ENCODE assay signal across 27 cellular contexts in the genomic region with DNA sequence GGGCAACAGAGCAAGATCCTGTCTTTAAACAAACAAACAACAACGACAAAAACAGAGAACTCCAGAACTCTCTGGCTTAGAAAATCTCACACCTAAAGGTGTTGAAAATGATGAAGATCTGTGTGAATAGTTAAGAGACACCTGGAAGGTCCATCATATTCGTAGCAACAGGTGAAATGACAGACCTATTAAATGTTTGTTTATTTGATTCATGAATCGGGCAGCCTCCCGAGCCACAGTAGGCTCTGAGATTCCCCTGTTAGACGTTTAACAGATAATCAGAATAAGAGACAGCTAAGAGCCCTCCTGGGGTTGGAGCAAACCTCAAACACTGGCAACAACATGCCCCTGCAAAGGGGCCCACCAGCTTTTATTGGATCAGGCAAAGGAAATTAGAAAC.
"Had no signal": no experiment of that assay in that cellular context is flagged by ENCODE, and none has a peak within 500 bp of the region (broad histone marks: within the 10 kb centered on the region; RNA-seq: fewer than 3 reads in every experiment).

No MANE protein-coding gene starts in this region.

- H3K36me3 ChIP-seq: esophagus muscularis mucosa had no signal

- H3K27me3 Mint-ChIP-seq: activated CD4-positive, alpha-beta memory T cell treated with anti-CD3 and anti-CD28 coated beads for 36 hours; activated CD4-positive, alpha-beta T cell treated with anti-CD3 and anti-CD28 coated beads for 36 hours; activated CD4-positive, alpha-beta T cell treated with anti-CD3 and anti-CD28 coated beads, Interleukin-2, amount 10 ng/mL, durations not matched to agents 24 days and 14 days; activated CD8-positive, alpha-beta memory T cell treated with anti-CD3 and anti-CD28 coated beads, Interleukin-2, amount 10 ng/mL, durations not matched to agents 7 days and 5 days; activated naive CD8-positive, alpha-beta T cell; effector memory CD8-positive, alpha-beta T cell had no signal

- DNase-seq: activated CD4-positive, alpha-beta memory T cell treated with anti-CD3 and anti-CD28 coated beads for 36 hours; activated CD4-positive, alpha-beta T cell treated with anti-CD3 and anti-CD28 coated beads for 36 hours; activated CD4-positive, alpha-beta T cell treated with anti-CD3 and anti-CD28 coated beads, Interleukin-2, amount 10 ng/mL, durations not matched to agents 24 days and 14 days; activated CD4-positive, CD25-positive, alpha-beta regulatory T cell; activated CD4-positive, CD25-positive, alpha-beta regulatory T cell treated with anti-CD3 and anti-CD28 coated beads, Interleukin-2, amount 50 U/mL, for 72 hours; activated CD8-positive, alpha-beta memory T cell treated with anti-CD3 and anti-CD28 coated beads, Interleukin-2, amount 10 ng/mL, durations not matched to agents 7 days and 5 days; activated CD8-positive, alpha-beta memory T cell treated with anti-CD3 and anti-CD28 coated beads, Interleukin-2, amount 50 U/mL, for 4 hours; activated CD8-positive, alpha-beta T cell treated with anti-CD3 and anti-CD28 coated beads, Interleukin-2, amount 10 ng/mL, durations not matched to agents 7 days and 5 days; activated effector memory CD4-positive, alpha-beta T cell treated with anti-CD3 and anti-CD28 coated beads, Interleukin-2, amount 50 U/mL, for 16 hours; activated naive CD4-positive, alpha-beta T cell treated with anti-CD3 and anti-CD28 coated beads for 36 hours; activated T-cell treated with anti-CD3 and anti-CD28 coated beads, Interleukin-2, amount 50 U/mL, for 1 hour; activated T-cell treated with anti-CD3 and anti-CD28 coated beads, Interleukin-2, amount 50 U/mL, for 48 hours; amniotic stem cell; anterior cingulate cortex; caudate nucleus; cortex of kidney; dermis blood vessel endothelial cell; effector CD4-positive, alpha-beta T cell; effector memory CD8-positive, alpha-beta T cell; erythroblast; foreskin keratinocyte; head of caudate nucleus; T-helper 2 cell had no signal

- H3K9me3 ChIP-seq: esophagus muscularis mucosa had no signal

- H3K4me1 Mint-ChIP-seq: activated CD4-positive, alpha-beta T cell treated with anti-CD3 and anti-CD28 coated beads for 36 hours; activated CD4-positive, alpha-beta T cell treated with anti-CD3 and anti-CD28 coated beads, Interleukin-2, amount 10 ng/mL, durations not matched to agents 24 days and 14 days; activated CD8-positive, alpha-beta memory T cell treated with anti-CD3 and anti-CD28 coated beads, Interleukin-2, amount 10 ng/mL, durations not matched to agents 7 days and 5 days had no signal

- H3K4me3 ChIP-seq: esophagus muscularis mucosa had no signal

- H3K27ac ChIP-seq: esophagus muscularis mucosa, foreskin keratinocyte had no signal

- H3K9me3 Mint-ChIP-seq: activated CD4-positive, alpha-beta memory T cell treated with anti-CD3 and anti-CD28 coated beads for 36 hours; activated naive CD4-positive, alpha-beta T cell treated with anti-CD3 and anti-CD28 coated beads for 36 hours; activated T-helper 1 cell treated with anti-CD3 and anti-CD28 coated beads, Interleukin-12 subunit alpha, Interleukin-12 subunit beta, Interleukin-2, Interleukin-4 antibody, amounts not matched to agents 30 ng/mL and 10 ng/mL and 1 ng/mL, durations not matched to agents 14 hours and 24 hours and 36 hours; activated T-helper 2 cell treated with anti-CD3 and anti-CD28 coated beads, Interferon-gamma antibody, Interleukin-2, Interleukin-4, amounts not matched to agents 10 μg/mL and 5 μg/mL and 100 μg/mL, durations not matched to agents 14 hours and 24 hours and 36 hours; effector memory CD8-positive, alpha-beta T cell had no signal

- ATAC-seq: activated CD4-positive, alpha-beta T cell treated with anti-CD3 and anti-CD28 coated beads for 36 hours; activated CD8-positive, alpha-beta memory T cell treated with anti-CD3 and anti-CD28 coated beads, Interleukin-2, amount 10 ng/mL, durations not matched to agents 7 days and 5 days; activated CD8-positive, alpha-beta T cell treated with anti-CD3 and anti-CD28 coated beads, Interleukin-2, amount 10 ng/mL, durations not matched to agents 7 days and 5 days; effector memory CD8-positive, alpha-beta T cell; foreskin keratinocyte had no signal

- H3K27me3 ChIP-seq: esophagus muscularis mucosa, foreskin keratinocyte had no signal

- H3K4me3 Mint-ChIP-seq: activated CD4-positive, alpha-beta memory T cell treated with anti-CD3 and anti-CD28 coated beads for 36 hours; activated CD4-positive, alpha-beta T cell treated with anti-CD3 and anti-CD28 coated beads for 36 hours; activated CD4-positive, alpha-beta T cell treated with anti-CD3 and anti-CD28 coated beads, Interleukin-2, amount 10 ng/mL, durations not matched to agents 24 days and 14 days; activated CD8-positive, alpha-beta memory T cell treated with anti-CD3 and anti-CD28 coated beads, Interleukin-2, amount 10 ng/mL, durations not matched to agents 7 days and 5 days; activated CD8-positive, alpha-beta T cell treated with anti-CD3 and anti-CD28 coated beads, Interleukin-2, amount 10 ng/mL, durations not matched to agents 7 days and 5 days; activated naive CD4-positive, alpha-beta T cell treated with anti-CD3 and anti-CD28 coated beads for 36 hours; activated naive CD8-positive, alpha-beta T cell; activated T-helper 1 cell treated with anti-CD3 and anti-CD28 coated beads, Interleukin-12 subunit alpha, Interleukin-12 subunit beta, Interleukin-2, Interleukin-4 antibody, amounts not matched to agents 30 ng/mL and 10 ng/mL and 1 ng/mL, durations not matched to agents 14 hours and 24 hours and 36 hours; effector memory CD8-positive, alpha-beta T cell had no signal

- H3K4me1 ChIP-seq: esophagus muscularis mucosa, foreskin keratinocyte had no signal

- H3K27ac Mint-ChIP-seq: activated CD4-positive, alpha-beta memory T cell treated with anti-CD3 and anti-CD28 coated beads for 36 hours; activated CD4-positive, alpha-beta T cell treated with anti-CD3 and anti-CD28 coated beads for 36 hours; activated CD4-positive, alpha-beta T cell treated with anti-CD3 and anti-CD28 coated beads, Interleukin-2, amount 10 ng/mL, durations not matched to agents 24 days and 14 days; activated CD8-positive, alpha-beta memory T cell treated with anti-CD3 and anti-CD28 coated beads, Interleukin-2, amount 10 ng/mL, durations not matched to agents 7 days and 5 days; activated CD8-positive, alpha-beta T cell treated with anti-CD3 and anti-CD28 coated beads, Interleukin-2, amount 10 ng/mL, durations not matched to agents 7 days and 5 days; activated naive CD4-positive, alpha-beta T cell treated with anti-CD3 and anti-CD28 coated beads for 36 hours; activated naive CD8-positive, alpha-beta T cell; activated T-helper 1 cell treated with anti-CD3 and anti-CD28 coated beads, Interleukin-12 subunit alpha, Interleukin-12 subunit beta, Interleukin-2, Interleukin-4 antibody, amounts not matched to agents 30 ng/mL and 10 ng/mL and 1 ng/mL, durations not matched to agents 14 hours and 24 hours and 36 hours; activated T-helper 2 cell treated with anti-CD3 and anti-CD28 coated beads, Interferon-gamma antibody, Interleukin-2, Interleukin-4, amounts not matched to agents 10 μg/mL and 5 μg/mL and 100 μg/mL, durations not matched to agents 14 hours and 24 hours and 36 hours; effector memory CD8-positive, alpha-beta T cell had no signal
